ENCODE assay signal across 8 cellular contexts in genomic region chr16:66603537-66604375, GRCh38. TPM values are rescaled to one million over a fixed set of nuclear protein-coding genes. Genes with fewer than 3 reads are reported as not detected.
DNase-seq lines count a peak whose midpoint lies in the region; ATAC-seq, FAIRE-seq and TF ChIP-seq lines count a peak whose summit lies in the region.

No MANE protein-coding gene starts in this region.

- H3K27me3 ChIP-seq in BJ (ENCODE audit: control insufficient read depth, insufficient read depth, low read length) (peaks cover 2% of the 10 kb centered on the region; the same call in 1 of the 2 replicates), HAP-1 (ENCODE audit: low read depth) (no peaks in the 10 kb centered on the region), PC-9 (ENCODE audit: insufficient read depth, low read depth) (no peaks in the 10 kb centered on the region), pancreas (no peaks in the 10 kb centered on the region)

- H3K36me3 ChIP-seq in BJ (ENCODE audit: control insufficient read depth, insufficient read depth, low read length) (peaks cover 3% of the 10 kb centered on the region; the same call in 1 of the 2 replicates), HAP-1 (replicated peaks) (peaks cover 14% of the 10 kb centered on the region), PC-9 (ENCODE audit: low read depth) (no peaks in the 10 kb centered on the region), pancreas (no peaks in the 10 kb centered on the region)

- DNase-seq in BJ (ENCODE audit: low read depth) = peak; percentile 31
- peak; percentile 74 to 90 for DNase-seq in HAP-1 (ENCODE audit: low spot score in 2 of 2)
- peak in 1 of 2 experiments; percentile 69 for DNase-seq in PC-9
- DNase-seq in activated T-cell treated with anti-CD3 and anti-CD28 coated beads, Interleukin-2, amount 50 U/mL, for 72 hours = peak; percentile 71 to 72
- DNase-seq in fibroblast of villous mesenchyme (ENCODE audit: low read depth) = peak; percentile 65
- DNase-seq in pancreas = peak in 4 of 6 donors; percentile 17 to 69 (median 30)
- peak; percentile 88 for DNase-seq in type B pancreatic cell (ENCODE audit: extremely low spot score, unreplicated experiment)

- H3K79me2 ChIP-seq in PC-9 (ENCODE audit: low read depth) = no peaks in the 10 kb centered on the region

- peaks cover 2 to 6% of the 10 kb centered on the region in 2 donors for H3K9me3 Mint-ChIP-seq in activated T-cell treated with anti-CD3 and anti-CD28 coated beads, Interleukin-2, amount 50 U/mL, for 72 hours
- no peaks in the 10 kb centered on the region for H3K9me3 Mint-ChIP-seq in type B pancreatic cell

- ATAC-seq in activated T-cell treated with anti-CD3 and anti-CD28 coated beads, Interleukin-2, amount 50 U/mL, for 72 hours (replicated peaks in 1 of 2) = peak; percentile 64 to 67
- ATAC-seq in pancreas = peak in 3 of 4 donors; percentile 5 to 24 (median 16)
- no peak for ATAC-seq in GM19324 (IDR thresholded peaks at IDR 0.05; ENCODE audit: low FRiP score, unreplicated experiment)

- H3F3A ChIP-seq in PC-9 (ENCODE audit: insufficient read depth, low read depth) = peaks cover 23% of the 10 kb centered on the region; the same call in 1 of the 2 replicates

- peaks cover 5 to 12% of the 10 kb centered on the region in 2 donors for H3K36me3 Mint-ChIP-seq in activated T-cell treated with anti-CD3 and anti-CD28 coated beads, Interleukin-2, amount 50 U/mL, for 72 hours (ENCODE audit: insufficient read depth in 2 of 2)
- no peaks in the 10 kb centered on the region for H3K36me3 Mint-ChIP-seq in type B pancreatic cell

- peak overlapping the region; percentile 78 for H3K4me2 ChIP-seq in PC-9

- H4K20me1 ChIP-seq in PC-9 (ENCODE audit: insufficient read depth) = 0 out of 2 replicates have a peak, but pooled peaks cover under 1% of the 10 kb centered on the region

- no peaks in the 10 kb centered on the region for H3K27me3 Mint-ChIP-seq in activated T-cell treated with anti-CD3 and anti-CD28 coated beads, Interleukin-2, amount 50 U/mL, for 72 hours (ENCODE audit: low read depth)
- peaks cover 3% of the 10 kb centered on the region for H3K27me3 Mint-ChIP-seq in type B pancreatic cell

- no peaks in the 10 kb centered on the region for H3K9me2 ChIP-seq in PC-9 (ENCODE audit: insufficient read depth)

- whole genome bisulfite sequencing in pancreas, 2 donors = 29 to 54% methylated on average over 32 of the region's 32 CpGs

- peaks cover 64% of the 10 kb centered on the region for H3K4me1 Mint-ChIP-seq in activated T-cell treated with anti-CD3 and anti-CD28 coated beads, Interleukin-2, amount 50 U/mL, for 72 hours (ENCODE audit: low read depth)
- H3K4me1 Mint-ChIP-seq in type B pancreatic cell (ENCODE audit: unreplicated experiment) = peaks cover 22% of the 10 kb centered on the region

- peak overlapping the region; percentile 71 to 95 for H3K4me3 Mint-ChIP-seq in activated T-cell treated with anti-CD3 and anti-CD28 coated beads, Interleukin-2, amount 50 U/mL, for 72 hours
- peak overlapping the region; percentile 96 for H3K4me3 Mint-ChIP-seq in type B pancreatic cell

- H3K4me1 ChIP-seq in HAP-1 = peaks cover 15% of the 10 kb centered on the region
- H3K4me1 ChIP-seq in PC-9 (replicated peaks; ENCODE audit: insufficient read depth) = peaks cover 11% of the 10 kb centered on the region
- H3K4me1 ChIP-seq in pancreas = no peaks in the 10 kb centered on the region

- CTCF ChIA-PET in BJ (lab: Yijun Ruan, JAX) (interaction anchor here (0.6 to 3.1 kb wide), 14 partner anchors 10 to 257 kb away, joined by 3 to 21 read pairs (median 4); partner anchors contain the start of gene CMTM2), PC-9 (lab: Charles Lee) (no interaction called here)

- H3K27ac ChIP-seq in PC-9 (no peak overlapping the region), pancreas (peak overlapping the region in 1 of 4 donors; percentile 66)

- no peak for FAIRE-seq in pancreas (lab: Jason Lieb, UNC)

- H3K4me3 ChIP-seq in BJ (ENCODE audit: low read depth, low read length) = peak overlapping the region; percentile 87
- peak overlapping the region; percentile 83 for H3K4me3 ChIP-seq in HAP-1
- H3K4me3 ChIP-seq in PC-9 = peak overlapping the region; percentile 80; the same call in 1 of the 2 replicates
- peak overlapping the region; percentile 72 for H3K4me3 ChIP-seq in fibroblast of villous mesenchyme (ENCODE audit: low read depth, low read length)
- H3K4me3 ChIP-seq in pancreas = peak overlapping the region; percentile 38 to 70 (median 44)

- BruUV-seq in PC-9 (replicated peaks; lab: Mats Ljungman, UMichigan) = TSS peak; percentile 37

- intact Hi-C loops in PC-9 (cut with micrococcal nuclease; ENCODE audit: unreplicated experiment) (loop anchor here (1.0 to 5.0 kb wide), 4 partner anchors 51 to 195 kb away; partner anchors contain the start of genes CKLF and TK2), pancreas (cut with DNase I) (no loop called here)

- POLR2A ChIA-PET in BJ (lab: Charles Lee) (interaction anchor here (0.6 kb wide), 1 partner anchor 92 kb away, joined by 4 read pairs; no protein-coding TSS in a partner anchor), PC-9 (lab: Charles Lee; ENCODE audit: unreplicated experiment) (interaction anchor here (0.6 to 0.7 kb wide), 3 partner anchors 34 to 277 kb away, joined by 6 to 16 read pairs (median 9); no protein-coding TSS in a partner anchor)

- H3K9me3 ChIP-seq in HAP-1 = no peaks in the 10 kb centered on the region
- no peaks in the 10 kb centered on the region for H3K9me3 ChIP-seq in PC-9 (ENCODE audit: insufficient read depth, low read depth)
- no peaks in the 10 kb centered on the region for H3K9me3 ChIP-seq in pancreas

- peak overlapping the region; percentile 64 for H3K27ac Mint-ChIP-seq in activated T-cell treated with anti-CD3 and anti-CD28 coated beads, Interleukin-2, amount 50 U/mL, for 72 hours
- peak overlapping the region; percentile 97 for H3K27ac Mint-ChIP-seq in type B pancreatic cell

- in situ Hi-C loops in HAP-1 (cut with MboI; ENCODE audit: low sequenced_read_pairs) = loop anchor here (5.0 kb wide), 1 partner anchor 196 kb away; no protein-coding TSS in a partner anchor

- H2AFZ ChIP-seq in PC-9 = no peak overlapping the region

- TF ChIP-seq CTCF in BJ (IDR thresholded peaks at IDR 0.05; ENCODE audit: insufficient read depth, low read depth, low read length) (no peak), PC-9 (conservative IDR thresholded peaks at IDR 0.05) (no peak), fibroblast of villous mesenchyme (IDR thresholded peaks at IDR 0.05; ENCODE audit: insufficient read depth, low read depth, low read length) (no peak), pancreas (IDR thresholded peaks at IDR 0.05) (no peak), type B pancreatic cell (conservative IDR thresholded peaks at IDR 0.05) (no peak)

RNA-seq across cellular contexts. Expression of gene CMTM3, which starts 0.7 kb away (rescaled TPM):
- 31.3 and 35.5 TPM in 2 replicates for polyA plus RNA-seq in BJ (2011; rRNA removed)
- polyA minus RNA-seq in BJ (2011; rRNA and poly(A)+ RNA removed) = 18.1 and 29.0 TPM in 2 replicates
- 32.0 and 33.1 TPM in 2 replicates for total RNA-seq in PC-9 (2021)
- total RNA-seq in activated T-cell treated with anti-CD3 and anti-CD28 coated beads, Interleukin-2, amount 50 U/mL, for 72 hours = 10 to 100 TPM; 82.4 to 90.6 TPM
- 22.0 and 26.7 TPM in 2 replicates for total RNA-seq in fibroblast of villous mesenchyme
- total RNA-seq in pancreas = 10 to 100 TPM in 1 of 6 donors, 1 to 10 TPM in 4, under 1 TPM in 1; 0.79 to 20.8 (median 2.6) TPM
- 1 to 10 TPM; 4.3 to 4.8 TPM for polyA plus RNA-seq in pancreas
- total RNA-seq in type B pancreatic cell (ENCODE audit: low replicate concordance) = 28.0 and 45.2 TPM in 2 replicates

RNA-seq across cellular contexts. Expression of gene CMTM2, which starts 24.5 kb away (rescaled TPM):
- polyA plus RNA-seq in BJ (2011; rRNA removed) = not detected in 2 replicates
- polyA minus RNA-seq in BJ (2011; rRNA and poly(A)+ RNA removed) = not detected in 2 replicates
- total RNA-seq in PC-9 (2021) = 0.65 TPM in 1 of 2 replicates, not detected in the other
- 1 to 10 TPM in 1 of 2 donors, under 1 TPM in 1; 0.31 to 1.2 TPM for total RNA-seq in activated T-cell treated with anti-CD3 and anti-CD28 coated beads, Interleukin-2, amount 50 U/mL, for 72 hours
- not detected in 2 replicates for total RNA-seq in fibroblast of villous mesenchyme
- total RNA-seq in pancreas = under 1 TPM in 1 of 6 donors, not detected in 5; 0.84 TPM
- under 1 TPM; 0.21 to 0.65 TPM for polyA plus RNA-seq in pancreas
- 0.41 TPM in 1 of 2 replicates, not detected in the other for total RNA-seq in type B pancreatic cell (ENCODE audit: low replicate concordance)

RNA-seq across cellular contexts. Expression of gene CMTM1, which starts 37.5 kb away (rescaled TPM):
- polyA plus RNA-seq in BJ (2011; rRNA removed) = 2.7 and 3.2 TPM in 2 replicates
- polyA minus RNA-seq in BJ (2011; rRNA and poly(A)+ RNA removed) = 2.4 and 3.3 TPM in 2 replicates
- total RNA-seq in PC-9 (2021) = 6.1 and 9.4 TPM in 2 replicates
- 10 to 100 TPM; 10.1 to 14.4 TPM for total RNA-seq in activated T-cell treated with anti-CD3 and anti-CD28 coated beads, Interleukin-2, amount 50 U/mL, for 72 hours
- 2.3 and 3.9 TPM in 2 replicates for total RNA-seq in fibroblast of villous mesenchyme
- 1 to 10 TPM in 3 of 6 donors, under 1 TPM in 3; 0.65 to 3.9 (median 1.5) TPM for total RNA-seq in pancreas
- under 1 TPM; 0.28 to 0.46 TPM for polyA plus RNA-seq in pancreas
- 3.4 and 8.4 TPM in 2 replicates for total RNA-seq in type B pancreatic cell (ENCODE audit: low replicate concordance)

RNA-seq across cellular contexts. Expression of gene CKLF, which starts 51.4 kb away (rescaled TPM):
- polyA plus RNA-seq in BJ (2011; rRNA removed) (60.8 and 66.9 TPM in 2 replicates), pancreas (10 to 100 TPM; 11.9 to 24.9 TPM)
- 12.4 and 24.9 TPM in 2 replicates for polyA minus RNA-seq in BJ (2011; rRNA and poly(A)+ RNA removed)
- total RNA-seq in PC-9 (2021) (77.1 and 86.4 TPM in 2 replicates), fibroblast of villous mesenchyme (55.4 and 58.3 TPM in 2 replicates), pancreas (10 to 100 TPM in 3 of 6 donors, 1 to 10 TPM in 3; 5.9 to 26.1 (median 8.3) TPM), type B pancreatic cell (ENCODE audit: low replicate concordance) (21.2 and 36.3 TPM in 2 replicates)
- 100 to 1,000 TPM; 163 to 172 TPM for total RNA-seq in activated T-cell treated with anti-CD3 and anti-CD28 coated beads, Interleukin-2, amount 50 U/mL, for 72 hours

RNA-seq across cellular contexts. Expression of gene TK2, which starts 53.8 kb away (rescaled TPM):
- polyA plus RNA-seq in BJ (2011; rRNA removed) = 38.9 and 42.7 TPM in 2 replicates
- 28.9 and 35.5 TPM in 2 replicates for polyA minus RNA-seq in BJ (2011; rRNA and poly(A)+ RNA removed)
- 20.1 and 20.9 TPM in 2 replicates for total RNA-seq in PC-9 (2021)
- 10 to 100 TPM; 16.4 to 16.6 TPM for total RNA-seq in activated T-cell treated with anti-CD3 and anti-CD28 coated beads, Interleukin-2, amount 50 U/mL, for 72 hours
- 38.9 and 41.9 TPM in 2 replicates for total RNA-seq in fibroblast of villous mesenchyme
- 10 to 100 TPM; 16.7 to 22.9 (median 21.6) TPM for total RNA-seq in pancreas
- polyA plus RNA-seq in pancreas = 10 to 100 TPM; 13.9 to 17.4 TPM
- total RNA-seq in type B pancreatic cell (ENCODE audit: low replicate concordance) = 14.6 and 18.4 TPM in 2 replicates
